15 cellular contexts compared by ENCODE assay signal in genomic region chr15:26676115-26676514, GRCh38.
DNase-seq lines count a peak whose midpoint lies in the region; ATAC-seq and TF ChIP-seq lines count a peak whose summit lies in the region.
"Had no signal": no experiment of that assay in that cellular context is flagged by ENCODE, and none has a peak within 500 bp of the region (broad histone marks: within the 10 kb centered on the region; RNA-seq: fewer than 3 reads in every experiment).

No MANE protein-coding gene starts in this region.

- H3K23me2 ChIP-seq in H9 (ENCODE audit: insufficient read length, low read depth, low read length, poor library complexity, severe bottlenecking) = no peaks in the 10 kb centered on the region

- H2AFZ ChIP-seq in H9 (ENCODE audit: low read length) = no peak overlapping the region
- H2AFZ ChIP-seq: GM23248 had no signal

- DNase-seq in H9 (no peak), WTC11 (ENCODE audit: low spot score) (no peak), retina (no peak), transverse colon (no peak)
- DNase-seq: C1 segment of cervical spinal cord; Calu3; CD4-positive, alpha-beta memory T cell; COR-L47; DMS53; DMS79 treated with DMSO at 0.1 percent for 48 hours; GF-D8; GM23248; HCEC 1CT had no signal

- TF ChIP-seq CTCF in H9 (conservative IDR thresholded peaks at IDR 0.05) (no peak), WTC11 (IDR thresholded peaks at IDR 0.05) (no peak), transverse colon (IDR thresholded peaks at IDR 0.05) (no peak)

- WGBS in H9 (ENCODE audit: extremely low coverage, insufficient read length, low lambda C conversion rate) = no CpG with 5 or more reads among the region's 3 CpGs
- WGBS in transverse colon (ENCODE audit: low coverage in 1 of 2), 2 donors = 71 to 88% methylated on average over 1 to 3 of the region's 3 CpGs

- H2BK12ac ChIP-seq in H9 (ENCODE audit: insufficient read length, low read depth, low read length) = no peak overlapping the region

- H4K5ac ChIP-seq in H9 (ENCODE audit: insufficient read length, low read depth, low read length) = no peak overlapping the region

- no peak for TF ChIP-seq POLR2A in transverse colon (IDR thresholded peaks at IDR 0.05)

- H3K4me1 ChIP-seq in H9 (ENCODE audit: insufficient read depth, low read length) (peaks cover 6% of the 10 kb centered on the region; the same call in 1 of the 2 replicates), iPS-20b (ENCODE audit: insufficient read depth, low read length) (peaks cover 31% of the 10 kb centered on the region), transverse colon (no peaks in the 10 kb centered on the region)

- H3K9ac ChIP-seq in H9 (ENCODE audit: extremely low read depth, insufficient read length, low read length) (no peak overlapping the region), iPS-20b (ENCODE audit: low read depth, low read length) (0 out of 2 replicates have a peak overlapping the region, but pooled peaks have one; percentile 20)
- H3K9ac ChIP-seq: GM23248 had no signal

- no peak overlapping the region for H4K91ac ChIP-seq in H9 (ENCODE audit: insufficient read length, low read depth, low read length)

- H2AK5ac ChIP-seq in H9 (ENCODE audit: insufficient read length, low read length) = no peak overlapping the region

- H2BK120ac ChIP-seq in H9 (ENCODE audit: low read depth, low read length, poor library complexity, severe bottlenecking) = no peak overlapping the region

- H3K27me3 ChIP-seq in H9 (ENCODE audit: insufficient read depth, low read length) = no peaks in the 10 kb centered on the region
- no peaks in the 10 kb centered on the region for H3K27me3 ChIP-seq in iPS-20b (ENCODE audit: insufficient read depth, low read length)
- no peaks in the 10 kb centered on the region for H3K27me3 ChIP-seq in transverse colon

- H3K27ac ChIP-seq in H9 (ENCODE audit: insufficient read length, low read depth, low read length) (no peak overlapping the region), iPS-20b (ENCODE audit: low read length) (no peak overlapping the region), transverse colon (no peak overlapping the region)
- H3K27ac ChIP-seq: GM23248 had no signal

- H3K14ac ChIP-seq in H9 (ENCODE audit: insufficient read depth, low read length) = no peak overlapping the region

- peaks cover 3% of the 10 kb centered on the region for H3K79me1 ChIP-seq in H9 (ENCODE audit: insufficient read depth, low read depth, low read length, poor library complexity, severe bottlenecking)

- H3K36me3 ChIP-seq in iPS-20b (ENCODE audit: insufficient read depth, low read depth, low read length) (no peaks in the 10 kb centered on the region), transverse colon (no peaks in the 10 kb centered on the region)

- intact Hi-C loops in transverse colon (cut with DNase I; ENCODE audit: low total_unique reads) = no loop called here

- peaks cover 11% of the 10 kb centered on the region; the same call in 1 of the 2 replicates for H3K79me2 ChIP-seq in H9 (ENCODE audit: insufficient read depth, low read length)

- H3K9me3 Mint-ChIP-seq in H9 (no peaks in the 10 kb centered on the region; a peak in 1 of 5 replicates), WTC11 (no peaks in the 10 kb centered on the region)

- TF ChIP-seq EP300 in transverse colon (IDR thresholded peaks at IDR 0.05; ENCODE audit: low read depth) = no peak

- no peak overlapping the region for H2BK20ac ChIP-seq in H9 (ENCODE audit: low read depth, low read length, poor library complexity, severe bottlenecking)

- no peak overlapping the region for H3K18ac ChIP-seq in H9 (ENCODE audit: insufficient read length, low read depth, low read length)

- H3K4me3 Mint-ChIP-seq in H9 (no peak overlapping the region; a peak in 1 of 5 replicates), WTC11 (no peak overlapping the region)
- H3K4me3 Mint-ChIP-seq: CD4-positive, alpha-beta memory T cell had no signal

- no peak overlapping the region for H3K23ac ChIP-seq in H9 (ENCODE audit: insufficient read length, low read depth, low read length)

- no peaks in the 10 kb centered on the region for H4K20me1 ChIP-seq in H9 (ENCODE audit: control insufficient read depth, insufficient read depth, insufficient read length)

- H3K4me3 ChIP-seq in iPS-20b (ENCODE audit: low read length) = no peak overlapping the region
- no peak overlapping the region for H3K4me3 ChIP-seq in transverse colon
- H3K4me3 ChIP-seq: GM23248 had no signal

- H3K9me3 ChIP-seq in H9 (ENCODE audit: control insufficient read depth, low read depth, low read length) (no peaks in the 10 kb centered on the region), iPS-20b (ENCODE audit: insufficient read depth, low read depth, low read length) (no peaks in the 10 kb centered on the region), transverse colon (no peaks in the 10 kb centered on the region)

- H3K27me3 Mint-ChIP-seq in H9 (ENCODE audit: low read depth) (no peaks in the 10 kb centered on the region; the same call in 1 of the 2 replicates), WTC11 (ENCODE audit: low read depth) (no peaks in the 10 kb centered on the region)
- H3K27me3 Mint-ChIP-seq: CD4-positive, alpha-beta memory T cell had no signal

- H3K4me2 ChIP-seq in H9 (ENCODE audit: insufficient read depth, insufficient read length, low read length) = no peak overlapping the region

- ATAC-seq in WTC11 (no peak), HG03175 (IDR thresholded peaks at IDR 0.05; ENCODE audit: unreplicated experiment) (no peak)

- H3K4me1 Mint-ChIP-seq in H9 (peaks cover 40 to 44% of the 10 kb centered on the region in 2 experiments), WTC11 (peaks cover 83% of the 10 kb centered on the region)
- H3K4me1 Mint-ChIP-seq: CD4-positive, alpha-beta memory T cell had no signal

- no peak overlapping the region for H4K8ac ChIP-seq in H9 (replicated peaks; ENCODE audit: insufficient read length, low read depth, low read length)

- H3K36me3 Mint-ChIP-seq in H9 (ENCODE audit: insufficient read depth in 1 of 3, low read depth in 3 of 3) = no peaks in the 10 kb centered on the region; a peak in 4 of 7 replicates
- no peaks in the 10 kb centered on the region for H3K36me3 Mint-ChIP-seq in WTC11
- H3K36me3 Mint-ChIP-seq: CD4-positive, alpha-beta memory T cell had no signal

- in situ Hi-C loops in transverse colon (cut with MboI; ENCODE audit: low pct_ligation_motif_present in 1 of 4, low pct_unique_long_range_greater_than_20kb in 1 of 4, low sequenced_read_pairs in 3 of 4) = no loop called here

- POLR2A ChIA-PET in WTC11 (lab: Charles Lee) = no interaction called here

- H2BK15ac ChIP-seq in H9 (ENCODE audit: low read depth, low read length) = no peak overlapping the region

- CTCF ChIA-PET in WTC11 (lab: Charles Lee) = no interaction called here

- H3K27ac Mint-ChIP-seq in H9 (peak overlapping the region in 2 of 3 experiments; percentile 73 to 91; a peak in 4 of 7 replicates), WTC11 (peak overlapping the region; percentile 89)
- H3K27ac Mint-ChIP-seq: CD4-positive, alpha-beta memory T cell had no signal

- H2BK5ac ChIP-seq in H9 (ENCODE audit: insufficient read length, low read length) = no peak overlapping the region

- no peak overlapping the region for H3K4ac ChIP-seq in H9 (ENCODE audit: low read depth, low read length)

- H3T11ph ChIP-seq in H9 (ENCODE audit: low read length) = no peak overlapping the region

- H3K56ac ChIP-seq in H9 (ENCODE audit: insufficient read length, low read depth, low read length) = no peak overlapping the region

TF ChIP-seq in WTC11, 78 proteins besides CTCF, POLR2A, EP300 and RAD21 (continues in another document):
- no peak for TF ChIP-seq SMAD4 (CRISPR knock-in tag; IDR thresholded peaks at IDR 0.05)
- no peak for TF ChIP-seq E2F4 (CRISPR knock-in tag; IDR thresholded peaks at IDR 0.05; ENCODE audit: borderline replicate concordance, low read depth)
- no peak for TF ChIP-seq ZNF671 (CRISPR knock-in tag; IDR thresholded peaks at IDR 0.05)
- TF ChIP-seq MLX (CRISPR knock-in tag; IDR thresholded peaks at IDR 0.05) = no peak
- TF ChIP-seq STAT6 (CRISPR knock-in tag; conservative IDR thresholded peaks at IDR 0.05; ENCODE audit: low read depth) = no peak
- TF ChIP-seq NFE2L1 (CRISPR knock-in tag; IDR thresholded peaks at IDR 0.05) = no peak
- TF ChIP-seq ZNF416 (CRISPR knock-in tag; IDR thresholded peaks at IDR 0.05) = no peak
- TF ChIP-seq MAX (CRISPR knock-in tag; IDR thresholded peaks at IDR 0.05) = no peak
